In genomic region chr5:177492841-177493240, GRCh38 we compare ENCODE assay signal across 1 cellular context.
TF ChIP-seq lines count a peak whose summit lies in the region.

No MANE protein-coding gene starts in this region.

TF ChIP-seq in IMR-90, 13 proteins besides CTCF, POLR2A, EP300 and RAD21:
- TF ChIP-seq MXI1 (IDR thresholded peaks at IDR 0.05; ENCODE audit: borderline replicate concordance, low read depth, low read length) (no peak), SMC3 (IDR thresholded peaks at IDR 0.05; ENCODE audit: low read depth, low read length) (no peak), NFE2L2 (IDR thresholded peaks at IDR 0.05; ENCODE audit: low read depth, low read length) (no peak), RCOR1 (IDR thresholded peaks at IDR 0.05; ENCODE audit: insufficient replicate concordance, low read length) (no peak)
